1 cellular context compared by ENCODE assay signal in genomic region chr4:88822034-88822433, GRCh38.
TF ChIP-seq lines count a peak whose summit lies in the region.

No MANE protein-coding gene starts in this region.

TF ChIP-seq in GM23338, 12 proteins besides CTCF, POLR2A, EP300 and RAD21 (continued from another document):
- TF ChIP-seq, protein P1, sequence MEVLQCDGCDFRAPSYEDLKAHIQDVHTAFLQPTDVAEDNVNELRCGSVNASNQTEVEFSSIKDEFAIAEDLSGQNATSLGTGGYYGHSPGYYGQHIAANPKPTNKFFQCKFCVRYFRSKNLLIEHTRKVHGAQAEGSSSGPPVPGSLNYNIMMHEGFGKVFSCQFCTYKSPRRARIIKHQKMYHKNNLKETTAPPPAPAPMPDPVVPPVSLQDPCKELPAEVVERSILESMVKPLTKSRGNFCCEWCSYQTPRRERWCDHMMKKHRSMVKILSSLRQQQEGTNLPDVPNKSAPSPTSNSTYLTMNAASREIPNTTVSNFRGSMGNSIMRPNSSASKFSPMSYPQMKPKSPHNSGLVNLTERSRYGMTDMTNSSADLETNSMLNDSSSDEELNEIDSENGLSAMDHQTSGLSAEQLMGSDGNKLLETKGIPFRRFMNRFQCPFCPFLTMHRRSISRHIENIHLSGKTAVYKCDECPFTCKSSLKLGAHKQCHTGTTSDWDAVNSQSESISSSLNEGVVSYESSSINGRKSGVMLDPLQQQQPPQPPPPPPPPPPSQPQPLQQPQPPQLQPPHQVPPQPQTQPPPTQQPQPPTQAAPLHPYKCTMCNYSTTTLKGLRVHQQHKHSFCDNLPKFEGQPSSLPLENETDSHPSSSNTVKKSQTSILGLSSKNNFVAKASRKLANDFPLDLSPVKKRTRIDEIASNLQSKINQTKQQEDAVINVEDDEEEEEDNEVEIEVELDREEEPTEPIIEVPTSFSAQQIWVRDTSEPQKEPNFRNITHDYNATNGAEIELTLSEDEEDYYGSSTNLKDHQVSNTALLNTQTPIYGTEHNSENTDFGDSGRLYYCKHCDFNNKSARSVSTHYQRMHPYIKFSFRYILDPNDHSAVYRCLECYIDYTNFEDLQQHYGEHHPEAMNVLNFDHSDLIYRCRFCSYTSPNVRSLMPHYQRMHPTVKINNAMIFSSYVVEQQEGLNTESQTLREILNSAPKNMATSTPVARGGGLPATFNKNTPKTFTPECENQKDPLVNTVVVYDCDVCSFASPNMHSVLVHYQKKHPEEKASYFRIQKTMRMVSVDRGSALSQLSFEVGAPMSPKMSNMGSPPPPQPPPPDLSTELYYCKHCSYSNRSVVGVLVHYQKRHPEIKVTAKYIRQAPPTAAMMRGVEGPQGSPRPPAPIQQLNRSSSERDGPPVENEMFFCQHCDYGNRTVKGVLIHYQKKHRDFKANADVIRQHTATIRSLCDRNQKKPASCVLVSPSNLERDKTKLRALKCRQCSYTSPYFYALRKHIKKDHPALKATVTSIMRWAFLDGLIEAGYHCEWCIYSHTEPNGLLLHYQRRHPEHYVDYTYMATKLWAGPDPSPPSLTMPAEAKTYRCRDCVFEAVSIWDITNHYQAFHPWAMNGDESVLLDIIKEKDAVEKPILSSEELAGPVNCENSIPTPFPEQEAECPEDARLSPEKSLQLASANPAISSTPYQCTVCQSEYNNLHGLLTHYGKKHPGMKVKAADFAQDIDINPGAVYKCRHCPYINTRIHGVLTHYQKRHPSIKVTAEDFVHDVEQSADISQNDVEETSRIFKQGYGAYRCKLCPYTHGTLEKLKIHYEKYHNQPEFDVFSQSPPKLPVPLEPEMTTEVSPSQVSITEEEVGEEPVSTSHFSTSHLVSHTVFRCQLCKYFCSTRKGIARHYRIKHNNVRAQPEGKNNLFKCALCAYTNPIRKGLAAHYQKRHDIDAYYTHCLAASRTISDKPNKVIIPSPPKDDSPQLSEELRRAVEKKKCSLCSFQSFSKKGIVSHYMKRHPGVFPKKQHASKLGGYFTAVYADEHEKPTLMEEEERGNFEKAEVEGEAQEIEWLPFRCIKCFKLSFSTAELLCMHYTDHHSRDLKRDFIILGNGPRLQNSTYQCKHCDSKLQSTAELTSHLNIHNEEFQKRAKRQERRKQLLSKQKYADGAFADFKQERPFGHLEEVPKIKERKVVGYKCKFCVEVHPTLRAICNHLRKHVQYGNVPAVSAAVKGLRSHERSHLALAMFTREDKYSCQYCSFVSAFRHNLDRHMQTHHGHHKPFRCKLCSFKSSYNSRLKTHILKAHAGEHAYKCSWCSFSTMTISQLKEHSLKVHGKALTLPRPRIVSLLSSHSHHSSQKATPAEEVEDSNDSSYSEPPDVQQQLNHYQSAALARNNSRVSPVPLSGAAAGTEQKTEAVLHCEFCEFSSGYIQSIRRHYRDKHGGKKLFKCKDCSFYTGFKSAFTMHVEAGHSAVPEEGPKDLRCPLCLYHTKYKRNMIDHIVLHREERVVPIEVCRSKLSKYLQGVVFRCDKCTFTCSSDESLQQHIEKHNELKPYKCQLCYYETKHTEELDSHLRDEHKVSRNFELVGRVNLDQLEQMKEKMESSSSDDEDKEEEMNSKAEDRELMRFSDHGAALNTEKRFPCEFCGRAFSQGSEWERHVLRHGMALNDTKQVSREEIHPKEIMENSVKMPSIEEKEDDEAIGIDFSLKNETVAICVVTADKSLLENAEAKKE (CRISPR knock-in tag; IDR thresholded peaks at IDR 0.05) = no peak
- TF ChIP-seq EZH2 (IDR thresholded peaks at IDR 0.05; ENCODE audit: low read depth, unreplicated experiment) (no peak), POLR2AphosphoS5 (IDR thresholded peaks at IDR 0.05; ENCODE audit: low read depth) (no peak), STAT1 (IDR thresholded peaks at IDR 0.05; ENCODE audit: unreplicated experiment) (no peak), CREB1 (CRISPR knock-in tag; IDR thresholded peaks at IDR 0.05; ENCODE audit: low read depth) (no peak), NANOG (IDR thresholded peaks at IDR 0.05; ENCODE audit: borderline replicate concordance) (no peak)
